ENCODE assay signal across 20 cellular contexts in the genomic region with DNA sequence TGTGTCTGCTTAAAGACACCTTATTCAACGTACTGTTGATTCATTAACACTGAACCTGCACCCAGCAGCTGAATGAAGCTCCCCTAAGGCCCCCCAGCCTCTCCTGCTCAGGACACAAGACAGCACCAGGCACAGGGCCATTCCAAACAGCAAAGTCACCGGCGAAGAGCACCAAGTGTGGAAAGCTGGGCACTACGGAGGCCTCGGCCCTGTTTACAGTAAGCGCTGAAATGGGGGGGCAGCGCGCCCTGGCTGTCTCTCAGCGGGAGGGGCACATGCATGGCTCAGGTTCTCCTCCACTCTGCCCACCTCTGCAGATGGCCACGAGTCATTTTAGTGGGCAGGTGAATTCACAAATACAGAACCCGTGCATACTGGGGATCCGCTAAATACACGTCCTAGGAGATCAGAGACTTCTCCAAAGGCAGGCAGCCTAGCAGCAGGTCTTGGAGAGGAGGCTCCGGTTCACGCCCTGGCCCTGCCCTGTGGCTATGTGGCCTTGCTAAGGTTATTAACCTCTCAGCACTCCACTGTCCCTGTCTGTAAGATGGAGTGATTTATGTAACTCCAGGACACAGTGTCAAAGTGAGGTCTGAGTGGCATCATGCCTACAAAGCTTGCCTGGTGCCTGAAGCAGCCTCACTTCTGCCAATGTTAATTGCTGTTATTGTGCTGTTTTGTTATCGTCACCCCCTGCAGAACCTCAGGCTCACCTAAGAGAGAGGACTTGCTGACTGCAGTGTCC.
DNase-seq lines count a peak whose midpoint lies in the region; FAIRE-seq and TF ChIP-seq lines count a peak whose summit lies in the region.
"Had no signal": no experiment of that assay in that cellular context is flagged by ENCODE, and none has a peak within 500 bp of the region (broad histone marks: within the 10 kb centered on the region; RNA-seq: fewer than 3 reads in every experiment).

No MANE protein-coding gene starts in this region.

- no peaks in the 10 kb centered on the region for H3K9me3 ChIP-seq in uterus
- H3K9me3 ChIP-seq: BE2C, Peyer's patch had no signal

- no peak overlapping the region for H3K4me3 ChIP-seq in uterus
- H3K4me3 ChIP-seq: GM12878, GM23248, K562, Peyer's patch had no signal

- H3K36me3 ChIP-seq in uterus, result no peaks in the 10 kb centered on the region
- H3K36me3 ChIP-seq: BE2C, Peyer's patch had no signal

- no peak overlapping the region for H3K27ac ChIP-seq in uterus
- H3K27ac ChIP-seq: GM23248, Peyer's patch had no signal

- no peaks in the 10 kb centered on the region for H3K4me1 ChIP-seq in uterus
- H3K4me1 ChIP-seq: BE2C, Peyer's patch had no signal

- no peaks in the 10 kb centered on the region for H3K27me3 ChIP-seq in uterus
- H3K27me3 ChIP-seq: Peyer's patch had no signal

- TF ChIP-seq POLR2A in uterus (IDR thresholded peaks at IDR 0.05), result no peak

- DNase-seq in NCI-H2107 treated with DMSO at 0.1 percent for 48 hours (lab: John Stamatoyannopoulos, UW; ENCODE audit: unreplicated experiment) (peak; percentile 75), NCI-H2107 (lab: John Stamatoyannopoulos, UW) (no peak), COR-L47 (lab: John Stamatoyannopoulos, UW) (peak; percentile 31), NCI-H774 (lab: John Stamatoyannopoulos, UW) (peak; percentile 61), cardiac septum (ENCODE audit: low spot score) (peak; percentile 47), RCC 7860 (ENCODE audit: low spot score) (no peak), uterus (no peak)
- no peak for DNase-seq in stimulated activated CD4-positive, alpha-beta T cell treated with anti-CD3 and anti-CD28 coated beads, Interleukin-1b, Interleukin-23, amount 100 ng/mL, for 48 hours
- DNase-seq: 8988T; BE2C; CD4-positive, alpha-beta memory T cell; DMS79; GM23248; NCI-H2081 treated with DMSO at 0.1 percent for 48 hours; Peyer's patch; SHP77 treated with DMSO at 0.1 percent for 48 hours had no signal

- intact Hi-C loops in cardiac septum (cut with DNase I), result no loop called here
- intact Hi-C loops in uterus (cut with DNase I; ENCODE audit: low total_unique reads), result no loop called here

- TF ChIP-seq CTCF in uterus (IDR thresholded peaks at IDR 0.05), result no peak

- no peak for FAIRE-seq in RCC 7860 (lab: Jason Lieb, UNC)
- FAIRE-seq: D721Med, GM12878, GM18507, K562 had no signal

Comparison
In these comparisons a context has a peak if more than half of its experiments do, and no peak if none do; other contexts are left out.
1. DNase-seq: peak in NCI-H2107 treated with DMSO at 0.1 percent for 48 hours (single experiment), COR-L47 (single experiment), NCI-H774 (single experiment) and cardiac septum (single experiment); none in NCI-H2107 (single experiment), stimulated activated CD4-positive, alpha-beta T cell treated with anti-CD3 and anti-CD28 coated beads, Interleukin-1b, Interleukin-23, amount 100 ng/mL, for 48 hours (single experiment), RCC 7860 (single experiment) and uterus (0 of 2).